ENCODE assay signal across 8 cellular contexts in the genomic region with DNA sequence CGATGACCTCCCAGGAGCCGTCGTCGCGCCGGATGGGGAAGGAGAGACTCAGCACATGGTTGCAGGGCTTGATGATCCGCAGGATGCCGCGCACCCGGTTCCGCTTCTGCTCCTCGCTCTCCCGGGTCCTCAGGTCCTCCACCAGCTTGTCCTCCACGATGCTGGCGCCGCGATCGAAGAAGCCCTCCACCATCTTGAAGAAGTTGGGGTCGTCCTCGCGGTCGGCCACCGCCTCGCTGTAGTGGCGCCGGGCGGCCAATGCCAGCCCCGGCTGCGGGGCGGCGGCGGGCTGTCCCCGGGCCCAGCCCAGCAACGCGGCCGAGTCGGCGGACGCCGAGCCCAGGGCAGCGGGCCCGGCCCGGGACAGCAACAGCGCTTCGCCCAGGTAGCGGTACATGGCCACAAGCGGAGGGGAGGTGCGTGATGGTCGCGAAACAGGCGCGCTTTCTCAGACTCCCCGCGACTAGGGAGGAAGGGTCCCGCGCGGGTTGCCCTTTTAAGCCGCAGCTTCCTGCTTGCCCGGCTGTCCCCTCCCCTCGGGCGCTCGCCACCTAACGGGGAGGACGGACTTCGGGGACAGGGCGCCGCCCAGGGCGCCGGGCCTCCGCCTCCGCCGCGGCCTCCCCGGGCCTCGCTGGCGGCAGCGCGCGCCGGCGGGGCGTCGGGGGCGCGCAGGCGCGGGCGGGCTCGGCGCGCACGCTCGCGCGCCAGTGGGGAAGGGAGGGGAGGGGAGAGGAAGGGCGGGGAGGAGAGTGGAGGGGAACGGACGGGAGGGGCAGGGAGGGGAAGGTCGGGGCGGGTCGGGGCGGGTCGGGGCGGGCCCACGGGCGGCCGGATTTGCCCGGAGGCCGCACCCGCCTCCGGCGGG. TPM values are rescaled to one million over a fixed set of nuclear protein-coding genes. Genes with fewer than 3 reads are reported as not detected.
DNase-seq lines count a peak whose midpoint lies in the region; ATAC-seq and TF ChIP-seq lines count a peak whose summit lies in the region.

A gene (minus strand): TSS at position 471 of the 868 bp plus-strand sequence. CDS start 74 bp downstream, at position 397.
A gene with protein sequence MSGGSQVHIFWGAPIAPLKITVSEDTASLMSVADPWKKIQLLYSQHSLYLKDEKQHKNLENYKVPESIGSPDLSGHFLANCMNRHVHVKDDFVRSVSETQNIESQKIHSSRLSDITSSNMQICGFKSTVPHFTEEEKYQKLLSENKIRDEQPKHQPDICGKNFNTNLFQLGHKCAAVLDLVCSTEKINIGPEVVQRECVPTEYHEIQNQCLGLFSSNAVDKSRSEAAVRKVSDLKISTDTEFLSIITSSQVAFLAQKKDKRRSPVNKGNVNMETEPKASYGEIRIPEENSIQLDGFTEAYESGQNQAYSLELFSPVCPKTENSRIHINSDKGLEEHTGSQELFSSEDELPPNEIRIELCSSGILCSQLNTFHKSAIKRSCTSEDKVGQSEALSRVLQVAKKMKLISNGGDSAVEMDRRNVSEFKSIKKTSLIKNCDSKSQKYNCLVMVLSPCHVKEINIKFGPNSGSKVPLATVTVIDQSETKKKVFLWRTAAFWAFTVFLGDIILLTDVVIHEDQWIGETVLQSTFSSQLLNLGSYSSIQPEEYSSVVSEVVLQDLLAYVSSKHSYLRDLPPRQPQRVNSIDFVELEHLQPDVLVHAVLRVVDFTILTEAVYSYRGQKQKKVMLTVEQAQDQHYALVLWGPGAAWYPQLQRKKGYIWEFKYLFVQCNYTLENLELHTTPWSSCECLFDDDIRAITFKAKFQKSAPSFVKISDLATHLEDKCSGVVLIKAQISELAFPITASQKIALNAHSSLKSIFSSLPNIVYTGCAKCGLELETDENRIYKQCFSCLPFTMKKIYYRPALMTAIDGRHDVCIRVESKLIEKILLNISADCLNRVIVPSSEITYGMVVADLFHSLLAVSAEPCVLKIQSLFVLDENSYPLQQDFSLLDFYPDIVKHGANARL (plus strand): TSS at position 834 of the 868 bp plus-strand sequence. CDS start 56,149 bp downstream, outside the sequence.

- H3K36me3 Mint-ChIP-seq in WTC11 (0 out of 2 replicates have a peak, but pooled peaks cover 2% of the 10 kb centered on the region), immature natural killer cell (peaks cover 3 to 6% (median 5%) of the 10 kb centered on the region in 3 donors)

- TF ChIP-seq CTCF in WTC11 (IDR thresholded peaks at IDR 0.05) (no peak), cardiac fibroblast (IDR thresholded peaks at IDR 0.05; ENCODE audit: low read depth, low read length) (no peak)

- H3K27me3 Mint-ChIP-seq in WTC11 (ENCODE audit: low read depth) (no peaks in the 10 kb centered on the region), immature natural killer cell (ENCODE audit: low read depth in 3 of 3) (peaks cover 5 to 10% (median 9%) of the 10 kb centered on the region in 3 donors)

- H3K4me3 ChIP-seq in cardiac fibroblast (replicated peaks in 1 of 2; ENCODE audit: low read depth in 2 of 2, low read length in 2 of 2): peak within 1 kb of the TSS; percentile 71 to 76

- H3K4me1 Mint-ChIP-seq in WTC11 (peaks cover 37% of the 10 kb centered on the region), immature natural killer cell (peaks cover 47 to 61% of the 10 kb centered on the region in 2 donors)

- POLR2A ChIA-PET in WTC11 (lab: Charles Lee): no interaction called here

- peak; percentile 42 for ATAC-seq in GM18517 (IDR thresholded peaks at IDR 0.05; ENCODE audit: unreplicated experiment)
- ATAC-seq in HG03039 (IDR thresholded peaks at IDR 0.05; ENCODE audit: unreplicated experiment): peak; percentile 60
- ATAC-seq in WTC11: peak; percentile 82

- H3K27ac Mint-ChIP-seq in WTC11 (peak within 1 kb of the TSS; percentile 94), immature natural killer cell (peak within 1 kb of the TSS; percentile 94 to 98 (median 97))

- H3K4me3 Mint-ChIP-seq in WTC11: peak within 1 kb of the TSS; percentile 90
- peak within 1 kb of the TSS; percentile 91 to 97 (median 94) for H3K4me3 Mint-ChIP-seq in immature natural killer cell

- CTCF ChIA-PET in WTC11 (lab: Charles Lee): no interaction called here

- no peaks in the 10 kb centered on the region for H3K9me3 Mint-ChIP-seq in WTC11
- no peaks in the 10 kb centered on the region for H3K9me3 Mint-ChIP-seq in immature natural killer cell

- DNase-seq in A172 (ENCODE audit: low spot score): peak; percentile 85
- DNase-seq in NCI-H2171 treated with DMSO at 0.1 percent for 48 hours (lab: John Stamatoyannopoulos, UW): peak; percentile 66
- peak; percentile 92 for DNase-seq in WTC11 (ENCODE audit: low spot score)
- peak; percentile 87 to 96 for DNase-seq in cardiac fibroblast (ENCODE audit: low read depth in 2 of 2)
- peak; percentile 90 to 93 (median 92) for DNase-seq in immature natural killer cell
- peak; percentile 78 to 88 for DNase-seq in stimulated activated CD4-positive, alpha-beta T cell treated with anti-CD3 and anti-CD28 coated beads, Interleukin-12 subunit alpha, Interleukin-12 subunit beta, amount 100 ng/mL, for 24 hours (ENCODE audit: low read depth in 2 of 2)

TF ChIP-seq in WTC11, 78 proteins besides CTCF, POLR2A, EP300 and RAD21 (continues in another document):
- TF ChIP-seq, protein P1, sequence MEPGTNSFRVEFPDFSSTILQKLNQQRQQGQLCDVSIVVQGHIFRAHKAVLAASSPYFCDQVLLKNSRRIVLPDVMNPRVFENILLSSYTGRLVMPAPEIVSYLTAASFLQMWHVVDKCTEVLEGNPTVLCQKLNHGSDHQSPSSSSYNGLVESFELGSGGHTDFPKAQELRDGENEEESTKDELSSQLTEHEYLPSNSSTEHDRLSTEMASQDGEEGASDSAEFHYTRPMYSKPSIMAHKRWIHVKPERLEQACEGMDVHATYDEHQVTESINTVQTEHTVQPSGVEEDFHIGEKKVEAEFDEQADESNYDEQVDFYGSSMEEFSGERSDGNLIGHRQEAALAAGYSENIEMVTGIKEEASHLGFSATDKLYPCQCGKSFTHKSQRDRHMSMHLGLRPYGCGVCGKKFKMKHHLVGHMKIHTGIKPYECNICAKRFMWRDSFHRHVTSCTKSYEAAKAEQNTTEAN (CRISPR knock-in tag; IDR thresholded peaks at IDR 0.05): no peak
- 0 out of 2 replicates have a peak, but pooled peaks have one; percentile 8 for TF ChIP-seq NFYB (CRISPR knock-in tag; conservative IDR thresholded peaks at IDR 0.05; ENCODE audit: low read depth)
- TF ChIP-seq, protein P2, sequence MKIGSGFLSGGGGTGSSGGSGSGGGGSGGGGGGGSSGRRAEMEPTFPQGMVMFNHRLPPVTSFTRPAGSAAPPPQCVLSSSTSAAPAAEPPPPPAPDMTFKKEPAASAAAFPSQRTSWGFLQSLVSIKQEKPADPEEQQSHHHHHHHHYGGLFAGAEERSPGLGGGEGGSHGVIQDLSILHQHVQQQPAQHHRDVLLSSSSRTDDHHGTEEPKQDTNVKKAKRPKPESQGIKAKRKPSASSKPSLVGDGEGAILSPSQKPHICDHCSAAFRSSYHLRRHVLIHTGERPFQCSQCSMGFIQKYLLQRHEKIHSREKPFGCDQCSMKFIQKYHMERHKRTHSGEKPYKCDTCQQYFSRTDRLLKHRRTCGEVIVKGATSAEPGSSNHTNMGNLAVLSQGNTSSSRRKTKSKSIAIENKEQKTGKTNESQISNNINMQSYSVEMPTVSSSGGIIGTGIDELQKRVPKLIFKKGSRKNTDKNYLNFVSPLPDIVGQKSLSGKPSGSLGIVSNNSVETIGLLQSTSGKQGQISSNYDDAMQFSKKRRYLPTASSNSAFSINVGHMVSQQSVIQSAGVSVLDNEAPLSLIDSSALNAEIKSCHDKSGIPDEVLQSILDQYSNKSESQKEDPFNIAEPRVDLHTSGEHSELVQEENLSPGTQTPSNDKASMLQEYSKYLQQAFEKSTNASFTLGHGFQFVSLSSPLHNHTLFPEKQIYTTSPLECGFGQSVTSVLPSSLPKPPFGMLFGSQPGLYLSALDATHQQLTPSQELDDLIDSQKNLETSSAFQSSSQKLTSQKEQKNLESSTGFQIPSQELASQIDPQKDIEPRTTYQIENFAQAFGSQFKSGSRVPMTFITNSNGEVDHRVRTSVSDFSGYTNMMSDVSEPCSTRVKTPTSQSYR (CRISPR knock-in tag; IDR thresholded peaks at IDR 0.05): no peak
- TF ChIP-seq NR1H2 (CRISPR knock-in tag; IDR thresholded peaks at IDR 0.05): no peak
- TF ChIP-seq TEAD1 (CRISPR knock-in tag; IDR thresholded peaks at IDR 0.05): no peak; the same call in 1 of the 2 replicates
- TF ChIP-seq SP1 (CRISPR knock-in tag; conservative IDR thresholded peaks at IDR 0.05): 0 out of 2 replicates have a peak, but pooled peaks have one; percentile 26

RNA-seq across cellular contexts. Expression of the first gene that starts in this region (rescaled TPM):
- total RNA-seq in A172 (2014; rRNA removed; shearing (Covaris generic)): 188 and 202 TPM in 2 replicates
- 98.2 to 103 TPM (median 99.7 TPM) in 3 replicates for total RNA-seq in WTC11 (2021)
- polyA plus RNA-seq in immature natural killer cell: 100 to 1,000 TPM; 136 to 205 (median 147) TPM

RNA-seq across cellular contexts. Expression of the second gene that starts in this region (rescaled TPM):
- 46.7 and 58.8 TPM in 2 replicates for total RNA-seq in A172 (2014; rRNA removed; shearing (Covaris generic))
- total RNA-seq in WTC11 (2021): 22.3 to 27.6 TPM (median 24.0 TPM) in 3 replicates
- 10 to 100 TPM; 16.7 to 19.5 (median 18.5) TPM for polyA plus RNA-seq in immature natural killer cell

Comparison
In these comparisons a context has a peak if more than half of its experiments do, and no peak if none do; other contexts are left out.
1. Peak in every context shown above with its lines: DNase-seq, ATAC-seq and H3K4me3 ChIP-seq.